ENCODE assay signal across 13 cellular contexts in the genomic region with DNA sequence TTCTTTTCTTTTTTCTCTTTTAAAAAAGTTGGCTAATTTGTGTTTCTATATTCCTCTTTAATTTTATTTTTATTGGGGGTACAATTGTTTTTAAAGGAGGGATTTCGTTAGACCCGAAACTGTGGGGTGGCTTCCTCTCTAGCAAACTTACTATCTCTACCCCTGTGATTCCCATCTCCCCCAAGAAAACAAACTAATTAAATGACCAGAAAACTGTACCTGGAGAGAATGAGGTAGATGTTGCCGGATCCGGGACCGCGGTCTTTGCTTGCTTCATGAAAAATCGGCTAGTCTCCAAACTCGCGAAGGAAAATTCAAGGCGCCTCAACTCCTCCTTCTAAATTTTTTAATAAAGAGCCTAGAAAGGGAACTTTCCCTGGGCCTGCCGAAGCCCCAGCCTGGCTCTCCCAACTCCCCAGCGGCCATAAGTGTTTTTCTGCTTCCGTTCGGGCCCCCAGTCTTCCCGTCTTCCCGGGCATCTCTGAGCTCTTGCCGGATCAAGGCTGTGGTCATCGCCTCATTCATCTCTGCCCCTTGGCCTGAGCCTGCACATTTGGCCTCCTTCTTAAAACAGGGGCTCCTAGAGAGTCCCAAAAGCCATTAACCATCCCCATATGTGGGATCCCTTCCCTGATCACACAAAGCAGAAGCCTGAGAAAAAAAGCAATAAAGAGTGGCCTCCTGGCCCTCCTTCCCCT. TPM values are rescaled to one million over a fixed set of nuclear protein-coding genes. Genes with fewer than 3 reads are reported as not detected.
DNase-seq lines count a peak whose midpoint lies in the region; ATAC-seq, FAIRE-seq and TF ChIP-seq lines count a peak whose summit lies in the region.
"Not testable (repeated sequence)": the region's sequence is repeated elsewhere in the genome, so short reads cannot be mapped to it uniquely, and the experiment has no call there.
"Had no signal": no experiment of that assay in that cellular context is flagged by ENCODE, and none has a peak within 500 bp of the region (broad histone marks: within the 10 kb centered on the region; RNA-seq: fewer than 3 reads in every experiment).

No MANE protein-coding gene starts in this region.

- not testable (repeated sequence) for H3K36me3 Mint-ChIP-seq in GM23338 (ENCODE audit: low read depth); activated B cell treated with CpG ODN at 0.5 μM for 24 hours (ENCODE audit: low read depth); endodermal cell (ENCODE audit: low read depth); nephron (ENCODE audit: low read depth); stimulated activated effector memory CD8-positive, alpha-beta T cell treated with anti-CD3 and anti-CD28 coated beads, Interleukin-12 subunit alpha, Interleukin-12 subunit beta, amount 100 ng/mL, for 72 hours

- peaks cover 57% of the 10 kb centered on the region for H3K4me1 Mint-ChIP-seq in GM23338
- H3K4me1 Mint-ChIP-seq in activated B cell treated with CpG ODN at 0.5 μM for 24 hours, result peaks cover 20% of the 10 kb centered on the region
- peaks cover 15% of the 10 kb centered on the region for H3K4me1 Mint-ChIP-seq in endodermal cell
- H3K4me1 Mint-ChIP-seq in nephron, result peaks cover 83% of the 10 kb centered on the region
- H3K4me1 Mint-ChIP-seq in stimulated activated effector memory CD8-positive, alpha-beta T cell treated with anti-CD3 and anti-CD28 coated beads, Interleukin-12 subunit alpha, Interleukin-12 subunit beta, amount 100 ng/mL, for 72 hours, result peaks cover 21% of the 10 kb centered on the region

- not testable (repeated sequence) for H3F3A ChIP-seq in GM23338 (replicated peaks; ENCODE audit: low read depth)

- peak overlapping the region; percentile 21; the same call in 1 of the 3 replicates for H3K4me3 Mint-ChIP-seq in GM23338
- peak overlapping the region; percentile 85 for H3K4me3 Mint-ChIP-seq in activated B cell treated with CpG ODN at 0.5 μM for 24 hours
- not testable (repeated sequence) for H3K4me3 Mint-ChIP-seq in endodermal cell; stimulated activated effector memory CD8-positive, alpha-beta T cell treated with anti-CD3 and anti-CD28 coated beads, Interleukin-12 subunit alpha, Interleukin-12 subunit beta, amount 100 ng/mL, for 72 hours
- peak overlapping the region; percentile 84 to 87 (median 87) for H3K4me3 Mint-ChIP-seq in nephron

- not testable (repeated sequence) for H3K27ac ChIP-seq in GM23338 (ENCODE audit: low read depth); endodermal cell (ENCODE audit: low read depth, low read length)
- H3K27ac ChIP-seq in adrenal gland (peak overlapping the region in 4 of 5 donors; percentile 27 to 79 (median 49)), kidney (ENCODE audit: low read depth in 2 of 2, low read length in 2 of 2) (peak overlapping the region; percentile 40 to 63)

- not testable (repeated sequence) for H4K20me1 ChIP-seq in GM23338 (replicated peaks; ENCODE audit: insufficient read depth)

- H3K4me2 ChIP-seq in GM23338, result peak overlapping the region; percentile 64

- H3K27me3 Mint-ChIP-seq in GM23338 (ENCODE audit: insufficient read depth, low read depth, poor library complexity) (peaks cover 92% of the 10 kb centered on the region), endodermal cell (ENCODE audit: insufficient read depth) (peaks cover 97% of the 10 kb centered on the region)
- not testable (repeated sequence) for H3K27me3 Mint-ChIP-seq in activated B cell treated with CpG ODN at 0.5 μM for 24 hours; nephron (ENCODE audit: low read depth)

- H3K9me2 ChIP-seq in GM23338 (ENCODE audit: insufficient read depth), result not testable (repeated sequence)

- WGBS in adrenal gland, 4 donors, result 61 to 80% (median 70%) methylated on average over 18 of the region's 18 CpGs
- WGBS in endodermal cell (ENCODE audit: insufficient coverage in 1 of 2, insufficient read length in 1 of 2), 2 experiments, result 12 to 14% methylated on average over 9 to 16 of the region's 18 CpGs

- not testable (repeated sequence) for H3K9me3 ChIP-seq in adrenal gland (replicated peaks in 1 of 3); endodermal cell (ENCODE audit: control insufficient read depth, low read length); kidney (ENCODE audit: control insufficient read depth in 1 of 2, low read length in 2 of 2)

- FAIRE-seq in kidney (lab: Jason Lieb, UNC), result not testable (repeated sequence)

- peaks cover 94% of the 10 kb centered on the region for H3K27me3 ChIP-seq in GM23338 (ENCODE audit: insufficient read depth)
- H3K27me3 ChIP-seq in adrenal gland, result not testable (repeated sequence)
- H3K27me3 ChIP-seq in endodermal cell (ENCODE audit: control insufficient read depth, insufficient read depth, low read length, poor library complexity, severe bottlenecking), result peaks cover 98% of the 10 kb centered on the region

- not testable (repeated sequence) for TF ChIP-seq POLR2A in adrenal gland (IDR thresholded peaks at IDR 0.05)

- H3K9ac ChIP-seq in endodermal cell (ENCODE audit: extremely low read depth, low read length, poor library complexity, severe bottlenecking), result not testable (repeated sequence)
- H3K9ac ChIP-seq in kidney (ENCODE audit: low read length in 2 of 2), result peak overlapping the region in 1 of 2 donors; percentile 34

- not testable (repeated sequence) for ATAC-seq in GM23338; activated B cell treated with CpG ODN at 0.5 μM for 24 hours (ENCODE audit: low read depth); stimulated activated effector memory CD8-positive, alpha-beta T cell treated with anti-CD3 and anti-CD28 coated beads, Interleukin-12 subunit alpha, Interleukin-12 subunit beta, amount 100 ng/mL, for 72 hours

- H2AFZ ChIP-seq in GM23338, result not testable (repeated sequence)

- not testable (repeated sequence) for H3K27ac Mint-ChIP-seq in GM23338, endodermal cell
- H3K27ac Mint-ChIP-seq in activated B cell treated with CpG ODN at 0.5 μM for 24 hours (peak overlapping the region; percentile 91), nephron (peak overlapping the region; percentile 99 to 100 (median 99))
- H3K27ac Mint-ChIP-seq in stimulated activated effector memory CD8-positive, alpha-beta T cell treated with anti-CD3 and anti-CD28 coated beads, Interleukin-12 subunit alpha, Interleukin-12 subunit beta, amount 100 ng/mL, for 72 hours, result peak overlapping the region; percentile 93

- POLR2A ChIA-PET in activated B cell treated with CpG ODN at 0.5 μM for 24 hours (lab: Charles Lee), result not testable (repeated sequence)

- not testable (repeated sequence) for H3K36me3 ChIP-seq in GM23338 (ENCODE audit: insufficient read depth); adrenal gland (replicated peaks in 1 of 2); endodermal cell (ENCODE audit: control insufficient read depth, insufficient read depth, low read length); kidney (ENCODE audit: control insufficient read depth in 1 of 2, insufficient read depth in 2 of 2, low read length in 2 of 2)

- DNase-seq in GM23338 (ENCODE audit: low spot score) (peak; percentile 41), endodermal cell (peak; percentile 66)
- not testable (repeated sequence) for DNase-seq in activated B cell treated with CpG ODN at 0.5 μM for 24 hours; adrenal gland; kidney; stimulated activated effector memory CD8-positive, alpha-beta T cell treated with anti-CD3 and anti-CD28 coated beads, Interleukin-12 subunit alpha, Interleukin-12 subunit beta, amount 100 ng/mL, for 72 hours (ENCODE audit: low spot score in 2 of 2)

- CTCF ChIA-PET in activated B cell treated with CpG ODN at 0.5 μM for 24 hours (lab: Charles Lee), result not testable (repeated sequence)

- peaks cover 61% of the 10 kb centered on the region for H3K4me1 ChIP-seq in GM23338 (ENCODE audit: insufficient read depth)
- not testable (repeated sequence) for H3K4me1 ChIP-seq in adrenal gland (replicated peaks in 1 of 2); endodermal cell (ENCODE audit: control insufficient read depth, insufficient read depth, low read length); kidney (ENCODE audit: control insufficient read depth in 1 of 2, insufficient read depth in 1 of 2, low read depth in 1 of 2, low read length in 2 of 2)

- not testable (repeated sequence) for H3K79me2 ChIP-seq in GM23338 (replicated peaks; ENCODE audit: insufficient read depth)

- TF ChIP-seq CTCF in GM23338 (conservative IDR thresholded peaks at IDR 0.05; ENCODE audit: low read depth in 2 of 2); activated B cell treated with CpG ODN at 0.5 μM for 24 hours (IDR thresholded peaks at IDR 0.05); adrenal gland (IDR thresholded peaks at IDR 0.05); endodermal cell (conservative IDR thresholded peaks at IDR 0.05); kidney (IDR thresholded peaks at IDR 0.05; ENCODE audit: borderline replicate concordance, extremely low read depth, insufficient read depth); nephron (IDR thresholded peaks at IDR 0.05; ENCODE audit: unreplicated experiment in 3 of 3): not testable (repeated sequence)

- not testable (repeated sequence) for H3K9me3 Mint-ChIP-seq in GM23338; activated B cell treated with CpG ODN at 0.5 μM for 24 hours; endodermal cell; nephron; stimulated activated effector memory CD8-positive, alpha-beta T cell treated with anti-CD3 and anti-CD28 coated beads, Interleukin-12 subunit alpha, Interleukin-12 subunit beta, amount 100 ng/mL, for 72 hours

- intact Hi-C loops in activated B cell treated with CpG ODN at 0.5 μM for 24 hours (cut with micrococcal nuclease); adrenal gland (cut with DNase I); kidney (cut with DNase I): not testable (repeated sequence)

- H3K4me3 ChIP-seq in GM23338 (peak overlapping the region; percentile 30; the same call in 1 of the 2 replicates), adrenal gland (peak overlapping the region in 1 of 4 donors; percentile 31), kidney (ENCODE audit: low read length in 2 of 2) (peak overlapping the region in 1 of 2 donors; percentile 32)
- H3K4me3 ChIP-seq in endodermal cell (ENCODE audit: low read length), result not testable (repeated sequence)

RNA-seq across cellular contexts. Expression of gene HOXC4, which starts 26.5 kb away (rescaled TPM):
- total RNA-seq in GM23338 (2014; rRNA removed; shearing (Covaris generic)), result not detected in 2 replicates
- polyA plus RNA-seq in GM23338 (2016; fragmentation: Nextera tagmentation; extraction: Ambion mirVana) (not detected in 2 replicates), adrenal gland (1 to 10 TPM; 2.9 to 7.3 (median 3.0) TPM), kidney (ENCODE audit: insufficient read depth, low read depth, low replicate concordance) (13.9 TPM)
- total RNA-seq in activated B cell treated with CpG ODN at 0.5 μM for 24 hours (4.3 and 4.8 TPM in 2 replicates), adrenal gland (1 to 10 TPM in 6 of 8 donors, under 1 TPM in 2; 0.78 to 7.4 (median 3.5) TPM), endodermal cell (not detected), kidney (24.5 TPM)
- 13.4 TPM for polyA plus RNA-seq in endodermal cell (2013, experiment 1 of 2)
- 10.3 TPM for polyA plus RNA-seq in endodermal cell (2013, experiment 2 of 2)
- total RNA-seq: colonic mucosa, pulmonary artery endothelial cell had no signal
- polyA plus RNA-seq: CD14-positive monocyte had no signal

RNA-seq across cellular contexts. Expression of gene HOXC5, which starts 47.3 kb away (rescaled TPM):
- total RNA-seq in GM23338 (2014; rRNA removed; shearing (Covaris generic)), result not detected in 2 replicates
- not detected in 2 replicates for polyA plus RNA-seq in GM23338 (2016; fragmentation: Nextera tagmentation; extraction: Ambion mirVana)
- total RNA-seq in activated B cell treated with CpG ODN at 0.5 μM for 24 hours, result not detected in 2 replicates
- total RNA-seq in adrenal gland, result 1 to 10 TPM in 3 of 8 donors, under 1 TPM in 5; 0.36 to 1.9 (median 0.91) TPM
- 1 to 10 TPM in 1 of 3 donors, under 1 TPM in 2; 0.48 to 1.3 (median 0.51) TPM for polyA plus RNA-seq in adrenal gland
- not detected for total RNA-seq in endodermal cell
- polyA plus RNA-seq in endodermal cell (2013, experiment 1 of 2), result 0.82 TPM
- 1.7 TPM for polyA plus RNA-seq in endodermal cell (2013, experiment 2 of 2)
- 4.8 TPM for total RNA-seq in kidney
- polyA plus RNA-seq in kidney (ENCODE audit: insufficient read depth, low read depth, low replicate concordance), result 0.24 TPM
- total RNA-seq: colonic mucosa, GM12878, mononuclear cell, pulmonary artery endothelial cell, SJSA1 had no signal
- polyA plus RNA-seq: CD14-positive monocyte had no signal

RNA-seq across cellular contexts. Expression of gene HOXC6, which starts 51.9 kb away (rescaled TPM):
- not detected in 2 replicates for total RNA-seq in GM23338 (2014; rRNA removed; shearing (Covaris generic))
- polyA plus RNA-seq in GM23338 (2016; fragmentation: Nextera tagmentation; extraction: Ambion mirVana), result not detected in 2 replicates
- not detected in 2 replicates for total RNA-seq in activated B cell treated with CpG ODN at 0.5 μM for 24 hours
- total RNA-seq in adrenal gland, result 10 to 100 TPM in 4 of 8 donors, 1 to 10 TPM in 4; 1.5 to 20.3 (median 9.4) TPM
- 10 to 100 TPM; 19.9 to 23.1 (median 21.2) TPM for polyA plus RNA-seq in adrenal gland
- total RNA-seq in endodermal cell, result not detected
- 16.8 TPM for polyA plus RNA-seq in endodermal cell (2013, experiment 1 of 2)
- 10.0 TPM for polyA plus RNA-seq in endodermal cell (2013, experiment 2 of 2)
- total RNA-seq in kidney, result 22.0 TPM
- 11.4 TPM for polyA plus RNA-seq in kidney (ENCODE audit: insufficient read depth, low read depth, low replicate concordance)
- total RNA-seq: mononuclear cell, pulmonary artery endothelial cell had no signal
- polyA plus RNA-seq: CD14-positive monocyte had no signal
